Comparison of ENCODE assay signal across 22 cellular contexts in the genomic region with DNA sequence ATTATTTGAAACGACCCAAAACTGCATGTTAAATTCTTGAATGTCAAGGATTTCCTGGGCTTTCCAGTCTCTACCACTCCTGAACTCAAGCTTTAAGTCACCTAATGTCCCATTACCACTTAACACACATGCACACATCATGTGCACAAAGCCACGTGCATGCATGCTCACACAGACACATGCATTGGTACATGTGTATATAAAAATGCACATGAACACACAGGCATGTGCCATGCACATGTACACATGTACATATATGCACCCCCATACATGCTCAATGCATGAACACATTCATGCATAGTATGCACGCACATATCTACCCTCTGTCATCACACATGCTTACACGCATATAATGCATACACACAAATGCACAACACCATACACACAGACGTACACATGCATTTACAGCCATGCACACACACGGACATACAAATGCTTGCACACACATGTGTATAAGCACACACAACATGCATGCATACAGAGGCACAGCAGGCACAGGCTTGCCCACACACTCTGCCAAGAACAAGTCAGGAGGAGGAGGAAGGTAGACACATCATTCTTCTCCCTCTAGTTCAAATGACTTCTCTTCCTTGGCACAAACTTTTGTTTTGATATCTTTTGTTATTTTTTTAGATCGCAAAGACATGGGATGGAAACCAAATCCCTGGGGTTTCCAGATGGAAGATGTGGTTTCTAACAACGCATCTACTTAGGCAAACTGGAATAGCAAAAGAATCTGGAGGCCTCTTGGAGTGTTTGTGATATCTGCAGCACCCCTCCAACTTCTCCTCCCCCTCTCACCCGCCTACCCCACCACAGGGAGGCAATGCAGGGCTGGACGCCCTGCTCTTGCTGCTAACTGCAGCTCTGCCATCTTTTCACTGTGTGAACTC. TPM values are rescaled to one million over a fixed set of nuclear protein-coding genes. Genes with fewer than 3 reads are reported as not detected.
DNase-seq lines count a peak whose midpoint lies in the region; ATAC-seq and TF ChIP-seq lines count a peak whose summit lies in the region.
"Had no signal": no experiment of that assay in that cellular context is flagged by ENCODE, and none has a peak within 500 bp of the region (broad histone marks: within the 10 kb centered on the region; RNA-seq: fewer than 3 reads in every experiment).

No MANE protein-coding gene starts in this region.

- peaks cover 0 to 51% (median 2%) of the 10 kb centered on the region in 4 donors for H3K27me3 ChIP-seq in esophagus squamous epithelium

- no peaks in the 10 kb centered on the region for H3K9me3 ChIP-seq in esophagus squamous epithelium
- H3K9me3 ChIP-seq: prostate gland had no signal

- no peak for TF ChIP-seq CTCF in esophagus squamous epithelium (IDR thresholded peaks at IDR 0.05)

- no peak for ATAC-seq in HG03039 (IDR thresholded peaks at IDR 0.05; ENCODE audit: unreplicated experiment)
- ATAC-seq in GM19328 (IDR thresholded peaks at IDR 0.05; ENCODE audit: unreplicated experiment): no peak
- ATAC-seq: activated naive CD8-positive, alpha-beta T cell treated with anti-CD3 and anti-CD28 coated beads, Interleukin-2, amount 50 U/mL, for 24 hours; stimulated activated naive B cell treated with anti-CD40 and anti-IgM and Interleukin-4, amounts not matched to agents 10 μg/mL and 1 μg/mL and 100 μg/mL, for 72 hours had no signal

- H3K4me3 ChIP-seq in esophagus squamous epithelium: no peak overlapping the region
- H3K4me3 ChIP-seq: prostate gland had no signal

- intact Hi-C loops in esophagus squamous epithelium (cut with DNase I): no loop called here

- peaks cover 3 to 43% (median 24%) of the 10 kb centered on the region in 3 donors for H3K4me1 ChIP-seq in esophagus squamous epithelium
- H3K4me1 ChIP-seq: prostate gland had no signal

- no peak for TF ChIP-seq POLR2A in esophagus squamous epithelium (IDR thresholded peaks at IDR 0.05)

- 37 to 40% methylated on average over 10 of the region's 10 CpGs for whole genome bisulfite sequencing in esophagus squamous epithelium, 2 donors

- no peaks in the 10 kb centered on the region for H3K36me3 ChIP-seq in esophagus squamous epithelium
- H3K36me3 ChIP-seq: prostate gland had no signal

- peak; percentile 20 for DNase-seq in NCI-H2171 treated with DMSO at 0.1 percent for 48 hours (lab: John Stamatoyannopoulos, UW)
- no peak for DNase-seq in NCI-H2171 (lab: John Stamatoyannopoulos, UW)
- peak; percentile 40 for DNase-seq in astrocyte of the hippocampus (ENCODE audit: low read depth, low spot score)
- DNase-seq in fibroblast of the conjunctiva (ENCODE audit: low read depth): peak; percentile 49
- DNase-seq in superior temporal gyrus (ENCODE audit: extremely low spot score): peak; percentile 58
- DNase-seq in esophagus squamous epithelium (lab: John Stamatoyannopoulos, UW): no peak
- DNase-seq: 8988T; activated CD8-positive, alpha-beta memory T cell treated with anti-CD3 and anti-CD28 coated beads for 24 hours; activated naive CD8-positive, alpha-beta T cell treated with anti-CD3 and anti-CD28 coated beads, Interleukin-2, amount 50 U/mL, for 24 hours; CD4-positive, alpha-beta memory T cell; DND-41; glutamatergic neuron; natural killer cell; NCI-H146; NCI-H446 treated with DMSO at 0.1 percent for 48 hours; stimulated activated CD4-positive, alpha-beta T cell treated with anti-CD3 and anti-CD28 coated beads, Interleukin-12 subunit alpha, Interleukin-12 subunit beta, amount 100 ng/mL, for 4 hours; stimulated activated naive B cell treated with anti-CD40 and anti-IgM and Interleukin-4, amounts not matched to agents 10 μg/mL and 1 μg/mL and 100 μg/mL, for 72 hours had no signal

- no peak overlapping the region for H3K27ac ChIP-seq in esophagus squamous epithelium
- H3K27ac ChIP-seq: prostate gland had no signal

RNA-seq across cellular contexts. Expression of gene RASD2, which starts 24.6 kb away (rescaled TPM):
- total RNA-seq in esophagus squamous epithelium: under 1 TPM in 3 of 4 donors, not detected in 1; 0.06 to 0.26 (median 0.19) TPM
- total RNA-seq: CD4-positive, alpha-beta memory T cell; lung microvascular endothelial cell had no signal

RNA-seq across cellular contexts. Expression of gene MB, which starts 51.9 kb away (rescaled TPM):
- total RNA-seq in esophagus squamous epithelium: 10 to 100 TPM in 1 of 4 donors, 1 to 10 TPM in 1, under 1 TPM in 1, not detected in 1; 0.44 to 11.8 (median 5.4) TPM
- total RNA-seq: CD4-positive, alpha-beta memory T cell; chondrocyte; lung microvascular endothelial cell; natural killer cell had no signal

Comparison
In these comparisons a context has a peak if more than half of its experiments do, and no peak if none do; other contexts are left out.
1. DNase-seq: peak in NCI-H2171 treated with DMSO at 0.1 percent for 48 hours (single experiment), astrocyte of the hippocampus (single experiment), fibroblast of the conjunctiva (single experiment) and superior temporal gyrus (single experiment); none in NCI-H2171 (single experiment) and esophagus squamous epithelium (single experiment).